16 cellular contexts compared by ENCODE assay signal in the genomic region with DNA sequence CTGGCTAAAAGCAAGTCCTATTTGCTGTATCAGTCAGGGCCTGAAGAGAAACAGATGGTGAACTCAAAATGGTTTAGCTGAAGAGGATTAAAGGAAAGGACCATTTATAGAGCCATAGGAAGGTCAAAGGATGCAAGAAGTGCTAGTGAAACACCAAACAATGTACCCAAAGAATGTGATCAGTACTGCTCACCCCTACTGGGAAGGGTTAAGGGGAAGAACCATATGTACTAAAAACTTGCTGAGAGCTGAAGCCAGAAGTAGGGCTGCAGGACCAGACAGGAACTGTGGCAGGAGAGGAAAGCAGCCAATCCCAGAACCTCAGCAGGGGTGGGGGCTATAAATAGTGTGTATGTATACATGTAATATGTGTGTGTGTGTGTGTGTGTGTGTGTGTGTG.
DNase-seq lines count a peak whose midpoint lies in the region; ATAC-seq and TF ChIP-seq lines count a peak whose summit lies in the region.
"Had no signal": no experiment of that assay in that cellular context is flagged by ENCODE, and none has a peak within 500 bp of the region (broad histone marks: within the 10 kb centered on the region; RNA-seq: fewer than 3 reads in every experiment).

No MANE protein-coding gene starts in this region.

- dilution Hi-C loops in IMR-90 (cut with HindIII; ENCODE audit: low sequenced_read_pairs, unreplicated experiment): no loop called here

- no peak overlapping the region for H2AK5ac ChIP-seq in IMR-90 (ENCODE audit: low read depth, low read length)

- no peak for DNase-seq in activated T-cell treated with anti-CD3 and anti-CD28 coated beads, Interleukin-2, amount 50 U/mL, for 24 hours
- DNase-seq in activated T-cell treated with anti-CD3 and anti-CD28 coated beads, Interleukin-2, amount 50 U/mL, for 48 hours: no peak
- no peak for DNase-seq in IMR-90
- peak; percentile 31 for DNase-seq in adipocyte (ENCODE audit: low read depth)
- DNase-seq in naive thymus-derived CD4-positive, alpha-beta T cell: no peak
- DNase-seq in NCI-H2227 treated with DMSO at 0.1 percent for 48 hours (lab: John Stamatoyannopoulos, UW): no peak
- no peak for DNase-seq in activated CD8-positive, alpha-beta memory T cell treated with anti-CD3 and anti-CD28 coated beads, Interleukin-2, amount 50 U/mL, for 48 hours
- DNase-seq: ACHN; brain microvascular endothelial cell; effector CD8-positive, alpha-beta T cell; gastrocnemius medialis; NCI-H1436 treated with DMSO at 0.1 percent for 48 hours had no signal

- ATAC-seq in IMR-90 (ENCODE audit: low read depth): peak; percentile 48
- peak; percentile 57 for ATAC-seq in naive thymus-derived CD4-positive, alpha-beta T cell
- no peak for ATAC-seq in GM19455 (IDR thresholded peaks at IDR 0.05; ENCODE audit: unreplicated experiment)
- ATAC-seq: gastrocnemius medialis had no signal

- no peaks in the 10 kb centered on the region for H3K27me3 ChIP-seq in IMR-90 (ENCODE audit: control insufficient read depth, insufficient read depth, low read length)
- H3K27me3 ChIP-seq in adipocyte (replicated peaks; ENCODE audit: control insufficient read depth, insufficient read depth, low read length): no peaks in the 10 kb centered on the region
- H3K27me3 ChIP-seq in naive thymus-derived CD4-positive, alpha-beta T cell (ENCODE audit: control insufficient read depth in 2 of 2, insufficient read depth in 2 of 2, low read length in 2 of 2): no peaks in the 10 kb centered on the region
- H3K27me3 ChIP-seq: brain microvascular endothelial cell, gastrocnemius medialis had no signal

- TF ChIP-seq CTCF in IMR-90 (conservative IDR thresholded peaks at IDR 0.05; ENCODE audit: low read depth, low read length): no peak

- H3K27me3 Mint-ChIP-seq in activated T-cell treated with anti-CD3 and anti-CD28 coated beads, Interleukin-2, amount 50 U/mL, for 24 hours: no peaks in the 10 kb centered on the region
- H3K27me3 Mint-ChIP-seq in naive thymus-derived CD4-positive, alpha-beta T cell: no peaks in the 10 kb centered on the region

- no peak overlapping the region for H2AFZ ChIP-seq in IMR-90 (replicated peaks; ENCODE audit: low read length, poor library complexity)

- no peak overlapping the region for H2AK9ac ChIP-seq in IMR-90 (replicated peaks; ENCODE audit: low read depth, low read length, poor library complexity)

- no peak overlapping the region for H3K4me2 ChIP-seq in IMR-90 (ENCODE audit: low read depth, low read length)
- H3K4me2 ChIP-seq: KMS-11 had no signal

- peaks cover 4 to 8% of the 10 kb centered on the region in 2 experiments; a peak in 1 of 4 replicates for H3K79me1 ChIP-seq in IMR-90 (ENCODE audit: low read depth in 1 of 2, low read length in 2 of 2)

- H3K9me1 ChIP-seq in IMR-90 (ENCODE audit: insufficient read depth, low read length): 0 out of 2 replicates have a peak, but pooled peaks cover 3% of the 10 kb centered on the region

- no peaks in the 10 kb centered on the region for H4K20me1 ChIP-seq in IMR-90 (ENCODE audit: insufficient read depth, low read length)

- H4K91ac ChIP-seq in IMR-90 (ENCODE audit: insufficient read depth, low read depth, low read length): 0 out of 2 replicates have a peak overlapping the region, but pooled peaks have one; percentile 12

- H3K9ac ChIP-seq in IMR-90 (ENCODE audit: low read depth, low read length): no peak overlapping the region; the same call in 1 of the 2 replicates
- H3K9ac ChIP-seq in adipocyte (ENCODE audit: low read length): no peak overlapping the region
- H3K9ac ChIP-seq: KMS-11 had no signal

- H2BK20ac ChIP-seq in IMR-90 (ENCODE audit: low read depth, low read length): no peak overlapping the region

- H4K5ac ChIP-seq in IMR-90 (ENCODE audit: low read depth, low read length): no peak overlapping the region; the same call in 1 of the 2 replicates

- in situ Hi-C loops in IMR-90 (cut with MboI; ENCODE audit: low sequenced_read_pairs): no loop called here

- no peak overlapping the region; the same call in 1 of the 2 replicates for H3K4ac ChIP-seq in IMR-90 (ENCODE audit: low read depth, low read length)

- H3K4me1 ChIP-seq in IMR-90 (ENCODE audit: control insufficient read depth, insufficient read depth, low read length) (peaks cover 12% of the 10 kb centered on the region), adipocyte (ENCODE audit: control insufficient read depth, insufficient read depth, low read length) (no peaks in the 10 kb centered on the region)
- H3K4me1 ChIP-seq in naive thymus-derived CD4-positive, alpha-beta T cell (ENCODE audit: control insufficient read depth in 2 of 2, insufficient read depth in 2 of 2, low read length in 2 of 2): peaks cover 31 to 62% of the 10 kb centered on the region in 2 donors

- H3K9me3 ChIP-seq in IMR-90 (ENCODE audit: control insufficient read depth, insufficient read depth, low read length) (no peaks in the 10 kb centered on the region; the same call in 1 of the 2 replicates), adipocyte (ENCODE audit: control insufficient read depth, low read length) (peaks cover 7% of the 10 kb centered on the region)
- no peaks in the 10 kb centered on the region for H3K9me3 ChIP-seq in naive thymus-derived CD4-positive, alpha-beta T cell (ENCODE audit: control insufficient read depth in 2 of 3, low read length in 3 of 3)
- H3K9me3 ChIP-seq: gastrocnemius medialis had no signal

- H4K8ac ChIP-seq in IMR-90 (ENCODE audit: low read depth in 2 of 2, low read length in 2 of 2): no peak overlapping the region

- H3K18ac ChIP-seq in IMR-90 (ENCODE audit: low read depth, low read length): no peak overlapping the region

- H3K56ac ChIP-seq in IMR-90 (ENCODE audit: extremely low read depth, insufficient read depth, low read length): no peak overlapping the region

- intact Hi-C loops in IMR-90 (cut with micrococcal nuclease): no loop called here
- intact Hi-C loops in naive thymus-derived CD4-positive, alpha-beta T cell (cut with micrococcal nuclease): loop anchor here (1.0 to 2.0 kb wide), 3 partner anchors 8 to 40 kb away; no protein-coding TSS in a partner anchor

- no TSS peak for BruUV-seq in IMR-90 (replicated peaks; lab: Mats Ljungman, UMichigan)

- peak overlapping the region; percentile 66 for H3K27ac Mint-ChIP-seq in activated T-cell treated with anti-CD3 and anti-CD28 coated beads, Interleukin-2, amount 50 U/mL, for 24 hours
- peak overlapping the region in 8 of 9 donors; percentile 2 to 94 (median 83) for H3K27ac Mint-ChIP-seq in naive thymus-derived CD4-positive, alpha-beta T cell

- H2BK120ac ChIP-seq in IMR-90 (ENCODE audit: low read depth, low read length): no peak overlapping the region

- peak overlapping the region; percentile 26; the same call in 1 of the 3 replicates for H2BK15ac ChIP-seq in IMR-90 (ENCODE audit: low read depth, low read length)

- peaks cover 66% of the 10 kb centered on the region for H3K36me3 Mint-ChIP-seq in activated T-cell treated with anti-CD3 and anti-CD28 coated beads, Interleukin-2, amount 50 U/mL, for 24 hours (ENCODE audit: low read depth)
- peaks cover 4 to 46% (median 35%) of the 10 kb centered on the region in 5 donors for H3K36me3 Mint-ChIP-seq in naive thymus-derived CD4-positive, alpha-beta T cell

- H3K36me3 ChIP-seq in IMR-90 (ENCODE audit: control insufficient read depth, insufficient read depth, low read length) (no peaks in the 10 kb centered on the region), adipocyte (ENCODE audit: control insufficient read depth, insufficient read depth, low read length, severe bottlenecking) (no peaks in the 10 kb centered on the region)
- peaks cover 0 to 11% (median 0%) of the 10 kb centered on the region in 3 experiments for H3K36me3 ChIP-seq in naive thymus-derived CD4-positive, alpha-beta T cell (ENCODE audit: control insufficient read depth in 2 of 3, insufficient read depth in 3 of 3, low read length in 3 of 3)
- H3K36me3 ChIP-seq: brain microvascular endothelial cell, gastrocnemius medialis had no signal

- no peak overlapping the region for H3K14ac ChIP-seq in IMR-90 (replicated peaks; ENCODE audit: low read depth, low read length)

- H3K27ac ChIP-seq in IMR-90 (ENCODE audit: insufficient read depth, low read length): peak overlapping the region; percentile 55; the same call in 1 of the 2 replicates
- peak overlapping the region; percentile 51 for H3K27ac ChIP-seq in naive thymus-derived CD4-positive, alpha-beta T cell (ENCODE audit: low read depth, low read length)
- H3K27ac ChIP-seq: brain microvascular endothelial cell, gastrocnemius medialis, HL-60, KMS-11 had no signal

- POLR2A ChIA-PET in IMR-90 (lab: Charles Lee; ENCODE audit: unreplicated experiment): interaction anchor here (0.7 kb wide), 1 partner anchor 174 kb away, joined by 5 read pairs; no protein-coding TSS in a partner anchor
- POLR2A ChIA-PET in naive thymus-derived CD4-positive, alpha-beta T cell (lab: Charles Lee): interaction anchor here (0.6 to 6.0 kb wide), 11 partner anchors 11 to 1148 kb away, joined by 3 to 38 read pairs (median 3); no protein-coding TSS in a partner anchor

- no peak for TF ChIP-seq RAD21 in IMR-90 (IDR thresholded peaks at IDR 0.05; ENCODE audit: low read length)

- no peak overlapping the region for H2BK5ac ChIP-seq in IMR-90 (ENCODE audit: low read depth, low read length, poor library complexity, severe bottlenecking)

- no peak overlapping the region for H3K4me3 Mint-ChIP-seq in activated T-cell treated with anti-CD3 and anti-CD28 coated beads, Interleukin-2, amount 50 U/mL, for 24 hours
- peak overlapping the region; percentile 17 to 85 (median 50) for H3K4me3 Mint-ChIP-seq in naive thymus-derived CD4-positive, alpha-beta T cell

- CTCF ChIA-PET in IMR-90 (lab: Yijun Ruan, JAX): interaction anchor here (0.6 to 1.6 kb wide), 3 partner anchors 12 to 594 kb away, joined by 3 to 6 read pairs (median 3); no protein-coding TSS in a partner anchor
- CTCF ChIA-PET in naive thymus-derived CD4-positive, alpha-beta T cell (lab: Charles Lee): interaction anchor here (0.7 to 1.4 kb wide), 4 partner anchors 33 to 354 kb away, joined by 3 read pairs; no protein-coding TSS in a partner anchor

- peaks cover 82% of the 10 kb centered on the region for H3K4me1 Mint-ChIP-seq in activated T-cell treated with anti-CD3 and anti-CD28 coated beads, Interleukin-2, amount 50 U/mL, for 24 hours (ENCODE audit: low read depth)
- peaks cover 53 to 93% (median 82%) of the 10 kb centered on the region in 7 donors for H3K4me1 Mint-ChIP-seq in naive thymus-derived CD4-positive, alpha-beta T cell

- TF ChIP-seq POLR2A in IMR-90 (IDR thresholded peaks at IDR 0.05; ENCODE audit: low read depth, low read length): no peak

- H3K4me3 ChIP-seq in IMR-90 (ENCODE audit: insufficient read depth, low read depth, low read length) (no peak overlapping the region), adipocyte (ENCODE audit: low read length) (no peak overlapping the region)
- H3K4me3 ChIP-seq in naive thymus-derived CD4-positive, alpha-beta T cell (ENCODE audit: low read length): no peak overlapping the region
- H3K4me3 ChIP-seq: gastrocnemius medialis, skin epidermis had no signal

- H3K9me3 Mint-ChIP-seq in activated T-cell treated with anti-CD3 and anti-CD28 coated beads, Interleukin-2, amount 50 U/mL, for 24 hours: peaks cover 13% of the 10 kb centered on the region
- H3K9me3 Mint-ChIP-seq in naive thymus-derived CD4-positive, alpha-beta T cell: peaks cover 0 to 18% (median 4%) of the 10 kb centered on the region in 11 donors

- no peak overlapping the region for H3K23ac ChIP-seq in IMR-90 (ENCODE audit: low read depth, low read length)
